Comparison of ENCODE assay signal across 8 cellular contexts in the genomic region with DNA sequence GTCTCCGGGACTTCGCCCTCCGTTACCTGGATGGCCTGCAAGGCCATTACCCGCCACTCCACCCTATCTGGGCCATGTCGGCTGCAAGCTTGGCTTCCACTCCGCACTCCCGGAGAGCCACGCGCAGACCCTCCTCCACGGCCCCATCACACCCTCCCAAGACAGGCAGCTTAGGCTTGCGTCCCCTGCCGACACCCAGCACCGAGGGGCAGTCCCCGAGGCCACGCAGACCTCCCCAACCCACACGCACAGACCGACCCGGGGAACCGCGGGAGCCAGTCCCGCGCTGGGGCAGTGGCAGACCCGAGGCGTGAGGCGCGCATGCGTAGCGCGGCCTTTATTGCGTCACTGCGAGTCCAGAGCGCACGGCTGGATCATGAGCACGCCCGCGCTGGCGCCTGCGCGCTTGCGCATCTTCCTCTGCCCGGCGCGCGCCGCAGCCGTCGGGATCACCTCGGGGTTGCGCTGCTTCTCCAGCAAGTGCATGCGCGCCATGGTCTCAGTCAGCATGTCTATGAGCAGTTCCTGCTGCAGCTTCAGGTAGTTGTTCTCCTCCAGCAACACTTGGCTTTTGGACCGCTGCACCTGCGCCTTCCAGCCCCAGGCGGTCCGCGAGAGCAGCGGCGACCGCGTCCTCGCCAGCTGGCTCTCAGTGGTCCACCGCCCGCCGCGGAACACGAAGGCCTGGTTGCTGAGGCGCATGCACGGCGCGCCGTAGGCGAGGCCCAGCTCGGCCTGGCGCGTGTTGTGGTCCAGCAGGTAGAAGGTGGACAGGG.
A peak's percentile ranks its signal among the peaks of the same experiment; 100 is the strongest.
DNase-seq lines count a peak whose midpoint lies in the region; ATAC-seq and TF ChIP-seq lines count a peak whose summit lies in the region.

No MANE protein-coding gene starts in this region.

- peak overlapping the region; percentile 92 for H3K4me3 ChIP-seq in AG09309 (ENCODE audit: control insufficient read depth, low read depth, low read length)

- peaks cover 33% of the 10 kb centered on the region for H3K4me1 Mint-ChIP-seq in central memory CD8-positive, alpha-beta T cell

- H3K4me3 Mint-ChIP-seq in central memory CD8-positive, alpha-beta T cell: peak overlapping the region; percentile 100

- peaks cover 13% of the 10 kb centered on the region for H3K36me3 Mint-ChIP-seq in central memory CD8-positive, alpha-beta T cell (ENCODE audit: insufficient read depth)

- ATAC-seq in GM19025 (IDR thresholded peaks at IDR 0.05; ENCODE audit: low read depth, unreplicated experiment) (peak; percentile 88), HG03196 (IDR thresholded peaks at IDR 0.05; ENCODE audit: unreplicated experiment) (peak; percentile 89)
- ATAC-seq in central memory CD8-positive, alpha-beta T cell (replicated peaks; ENCODE audit: extremely low read depth, poor library complexity, severe bottlenecking): peak; percentile 86

- TF ChIP-seq CTCF in AG09309 (IDR thresholded peaks at IDR 0.05; ENCODE audit: control insufficient read depth, insufficient read depth, low read depth, low read length, missing control alignments): no peak

- DNase-seq in AG09309 (ENCODE audit: low read depth): peak; percentile 57
- DNase-seq in NCI-H345 (lab: John Stamatoyannopoulos, UW): peak; percentile 97
- peak; percentile 85 for DNase-seq in activated CD4-positive, CD25-positive, alpha-beta regulatory T cell treated with anti-CD3 and anti-CD28 coated beads, Interleukin-2, amount 50 U/mL, for 16 hours (ENCODE audit: low read depth, low spot score)
- peak; percentile 83 to 85 for DNase-seq in central memory CD8-positive, alpha-beta T cell (ENCODE audit: low spot score in 2 of 2)
- peak; percentile 96 for DNase-seq in islet precursor cell
- DNase-seq in stimulated activated CD4-positive, alpha-beta T cell treated with anti-CD3 and anti-CD28 coated beads, Interleukin-12 subunit alpha, Interleukin-12 subunit beta, amount 100 ng/mL, for 24 hours (ENCODE audit: low read depth in 2 of 2): peak; percentile 89 to 92

- no peaks in the 10 kb centered on the region for H3K9me3 Mint-ChIP-seq in central memory CD8-positive, alpha-beta T cell

- H3K27ac Mint-ChIP-seq in central memory CD8-positive, alpha-beta T cell (ENCODE audit: low read depth): peak overlapping the region; percentile 97

- H3K27me3 Mint-ChIP-seq in central memory CD8-positive, alpha-beta T cell: no peaks in the 10 kb centered on the region

Comparison
In these comparisons a context has a peak if more than half of its experiments do, and no peak if none do; other contexts are left out.
1. Peak in every context shown above with its lines: DNase-seq, ATAC-seq and H3K4me3 ChIP-seq.